In the genomic region with DNA sequence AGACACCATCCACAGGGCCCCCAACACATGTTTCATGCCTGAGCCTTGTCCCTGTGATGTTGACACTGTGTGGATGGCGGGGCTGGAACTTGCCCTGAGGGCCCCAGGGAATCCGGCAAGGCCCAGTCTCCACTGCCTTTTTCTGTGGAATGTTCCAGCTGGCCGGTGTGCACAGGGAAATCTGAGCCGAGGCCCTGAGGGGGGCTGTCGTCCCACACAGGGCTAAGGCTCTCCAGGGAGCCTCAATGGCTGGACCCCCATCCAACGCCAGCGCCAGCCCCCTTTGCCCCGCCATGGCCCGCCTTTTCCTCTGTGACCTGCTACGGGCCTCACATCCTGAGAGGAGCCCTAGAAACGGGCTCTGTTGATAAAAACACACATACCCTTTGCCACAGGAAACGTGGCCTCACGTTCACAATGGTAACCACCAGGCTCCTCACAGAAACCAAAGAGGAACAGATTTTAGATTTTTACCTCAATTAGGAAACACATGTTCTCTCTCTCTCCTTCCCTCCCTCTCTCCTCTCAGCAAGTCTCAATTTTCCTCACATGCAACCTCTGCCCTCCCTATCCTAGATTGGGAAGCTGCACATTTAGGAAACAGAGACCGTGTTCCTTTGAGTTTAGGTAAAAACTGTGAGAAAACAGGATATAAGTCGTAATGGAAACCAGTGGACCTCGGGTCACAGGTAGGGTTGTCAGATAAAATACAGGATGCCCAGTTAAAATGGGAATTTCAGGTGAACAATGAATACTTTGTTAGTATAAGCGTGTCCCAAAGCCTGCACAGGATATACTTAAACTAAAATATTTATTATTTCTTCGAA, we compare ENCODE assay signal across 9 cellular contexts. TPM values are rescaled to one million over a fixed set of nuclear protein-coding genes. Genes with fewer than 3 reads are reported as not detected.
DNase-seq lines count a peak whose midpoint lies in the region; ATAC-seq and TF ChIP-seq lines count a peak whose summit lies in the region.
"Had no signal": no experiment of that assay in that cellular context is flagged by ENCODE, and none has a peak within 500 bp of the region (broad histone marks: within the 10 kb centered on the region; RNA-seq: fewer than 3 reads in every experiment).

No MANE protein-coding gene starts in this region.

- DNase-seq in GM10248 (ENCODE audit: extremely low spot score) (peak; percentile 39), GOT3 (lab: John Stamatoyannopoulos, UW) (no peak), DMS79 (lab: John Stamatoyannopoulos, UW) (no peak), cortex of kidney (lab: John Stamatoyannopoulos, UW) (no peak), A172 (ENCODE audit: low spot score) (no peak)
- peak; percentile 54 for DNase-seq in activated CD4-positive, CD25-positive, alpha-beta regulatory T cell treated with anti-CD3 and anti-CD28 coated beads, Interleukin-2, amount 50 U/mL, for 16 hours (ENCODE audit: low read depth, low spot score)
- DNase-seq in central memory CD8-positive, alpha-beta T cell (ENCODE audit: low spot score in 2 of 2) = peak; percentile 62 to 85
- DNase-seq in stimulated activated CD4-positive, alpha-beta T cell treated with anti-CD3 and anti-CD28 coated beads, Interleukin-1b, Interleukin-23, amount 100 ng/mL, for 48 hours = peak; percentile 65

- H3K9me3 Mint-ChIP-seq in central memory CD8-positive, alpha-beta T cell = no peaks in the 10 kb centered on the region

- H3K4me3 Mint-ChIP-seq in central memory CD8-positive, alpha-beta T cell = peak overlapping the region; percentile 79

- CTCF ChIA-PET in GM10248 (lab: Yijun Ruan, JAX) = no interaction called here

- peak overlapping the region; percentile 99 for H3K27ac Mint-ChIP-seq in central memory CD8-positive, alpha-beta T cell (ENCODE audit: low read depth)

- ATAC-seq in central memory CD8-positive, alpha-beta T cell (replicated peaks; ENCODE audit: extremely low read depth, poor library complexity, severe bottlenecking) = peak; percentile 91
- ATAC-seq: Panc1 had no signal

- H3K4me1 Mint-ChIP-seq in central memory CD8-positive, alpha-beta T cell = peaks cover 82% of the 10 kb centered on the region

- peaks cover 27% of the 10 kb centered on the region for H3K36me3 Mint-ChIP-seq in central memory CD8-positive, alpha-beta T cell (ENCODE audit: insufficient read depth)

- POLR2A ChIA-PET in GM10248 (lab: Yijun Ruan, JAX) = no interaction called here

- no peak for TF ChIP-seq CTCF in GM10248 (IDR thresholded peaks at IDR 0.05; ENCODE audit: control extremely low read depth, extremely low read depth, low read depth, missing control alignments)

- H3K27me3 Mint-ChIP-seq in central memory CD8-positive, alpha-beta T cell = no peaks in the 10 kb centered on the region

RNA-seq across cellular contexts. Expression of a gene that starts 13.7 kb away (rescaled TPM):
- not detected in 2 replicates for total RNA-seq in A172 (2014; rRNA removed; shearing (Covaris generic))

Comparison
In these comparisons a context has a peak if more than half of its experiments do, and no peak if none do; other contexts are left out.
1. DNase-seq: peak in GM10248 (single experiment), activated CD4-positive, CD25-positive, alpha-beta regulatory T cell treated with anti-CD3 and anti-CD28 coated beads, Interleukin-2, amount 50 U/mL, for 16 hours (single experiment), central memory CD8-positive, alpha-beta T cell (2 of 2) and stimulated activated CD4-positive, alpha-beta T cell treated with anti-CD3 and anti-CD28 coated beads, Interleukin-1b, Interleukin-23, amount 100 ng/mL, for 48 hours (single experiment); none in GOT3 (single experiment), DMS79 (single experiment), cortex of kidney (single experiment) and A172 (single experiment).